Comparison of ENCODE assay signal across 8 cellular contexts in genomic region chr19:38374332-38375097, GRCh38. TPM values are rescaled to one million over a fixed set of nuclear protein-coding genes. Genes with fewer than 3 reads are reported as not detected.
A peak's percentile ranks its signal among the peaks of the same experiment; 100 is the strongest.
DNase-seq lines count a peak whose midpoint lies in the region; ATAC-seq and TF ChIP-seq lines count a peak whose summit lies in the region.

PSMD8 (plus strand) TSS chr19:38374571; CDS start chr19:38374602, 31 bp downstream.

- H3K27ac Mint-ChIP-seq in activated CD4-positive, alpha-beta T cell treated with anti-CD3 and anti-CD28 coated beads for 36 hours: peak within 1 kb of the TSS; percentile 98

- DNase-seq in BJ (ENCODE audit: low read depth) (peak; percentile 93), GM19238 (ENCODE audit: insufficient read length, low spot score) (peak; percentile 96), NCI-H524 (lab: John Stamatoyannopoulos, UW) (peak; percentile 100), choroid plexus epithelial cell (ENCODE audit: low read depth) (peak; percentile 99), kidney epithelial cell (ENCODE audit: low read depth) (peak; percentile 96)
- peak; percentile 99 for DNase-seq in activated CD4-positive, alpha-beta T cell treated with anti-CD3 and anti-CD28 coated beads for 36 hours
- peak; percentile 98 for DNase-seq in stimulated activated CD4-positive, alpha-beta T cell treated with anti-CD3 and anti-CD28 coated beads, Interleukin-15, amount 100 ng/mL, for 48 hours (ENCODE audit: low read depth in 2 of 2)

- H3K36me3 ChIP-seq in BJ (ENCODE audit: control insufficient read depth, insufficient read depth, low read length) (peaks cover 13% of the 10 kb centered on the region), kidney epithelial cell (ENCODE audit: control insufficient read depth, insufficient read depth, low read length) (peaks cover 4% of the 10 kb centered on the region)

- ATAC-seq in HG03442 (IDR thresholded peaks at IDR 0.05; ENCODE audit: unreplicated experiment): peak; percentile 93
- peak; percentile 99 for ATAC-seq in activated CD4-positive, alpha-beta T cell treated with anti-CD3 and anti-CD28 coated beads for 36 hours

- H3K4me3 Mint-ChIP-seq in activated CD4-positive, alpha-beta T cell treated with anti-CD3 and anti-CD28 coated beads for 36 hours: peak within 1 kb of the TSS; percentile 97

- H3K27me3 Mint-ChIP-seq in activated CD4-positive, alpha-beta T cell treated with anti-CD3 and anti-CD28 coated beads for 36 hours: peaks cover 5% of the 10 kb centered on the region

- CTCF ChIA-PET in BJ (lab: Yijun Ruan, JAX): interaction anchor here (0.9 to 1.7 kb wide), 11 partner anchors 13 to 556 kb away, joined by 3 to 9 read pairs (median 4); partner anchors contain the start of genes CATSPERG, FAM98C, GGN and MRPS12
- CTCF ChIA-PET in activated CD4-positive, alpha-beta T cell treated with anti-CD3 and anti-CD28 coated beads for 36 hours (lab: Charles Lee): interaction anchor here (0.5 to 1.8 kb wide), 20 partner anchors 10 to 1524 kb away, joined by 3 to 21 read pairs (median 5); partner anchors contain the start of genes CATSPERG, FAM98C, GGN and SPINT2

- peaks cover 26% of the 10 kb centered on the region for H3K4me1 Mint-ChIP-seq in activated CD4-positive, alpha-beta T cell treated with anti-CD3 and anti-CD28 coated beads for 36 hours

- no peaks in the 10 kb centered on the region for H3K9me3 Mint-ChIP-seq in activated CD4-positive, alpha-beta T cell treated with anti-CD3 and anti-CD28 coated beads for 36 hours (ENCODE audit: low read depth)

- H3K4me3 ChIP-seq in BJ (ENCODE audit: low read depth, low read length) (peak within 1 kb of the TSS; percentile 75), choroid plexus epithelial cell (ENCODE audit: low read depth, low read length) (peak within 1 kb of the TSS; percentile 91), kidney epithelial cell (ENCODE audit: low read depth, low read length) (peak within 1 kb of the TSS; percentile 94)

- intact Hi-C loops in activated CD4-positive, alpha-beta T cell treated with anti-CD3 and anti-CD28 coated beads for 36 hours (cut with DNase I, micrococcal nuclease): loop anchor here (1.0 to 2.0 kb wide), 15 partner anchors 12 to 525 kb away; partner anchors contain the start of genes EIF3K (in 2 of the 2), FAM98C (in 2 of the 2), GGN (in 2 of the 2) and SIPA1L3 (in 2 of the 2)

- H3K36me3 Mint-ChIP-seq in activated CD4-positive, alpha-beta T cell treated with anti-CD3 and anti-CD28 coated beads for 36 hours (ENCODE audit: low read depth): peaks cover 33% of the 10 kb centered on the region

- POLR2A ChIA-PET in BJ (lab: Charles Lee): interaction anchor here (0.6 to 1.0 kb wide), 5 partner anchors 11 to 128 kb away, joined by 3 to 8 read pairs (median 3); partner anchors contain the start of gene GGN
- POLR2A ChIA-PET in activated CD4-positive, alpha-beta T cell treated with anti-CD3 and anti-CD28 coated beads for 36 hours (lab: Charles Lee): interaction anchor here (0.5 to 1.7 kb wide), 11 partner anchors 9 to 725 kb away, joined by 3 to 26 read pairs (median 4); partner anchors contain the start of genes CATSPERG, FAM98C, GGN and SPRED3

- TF ChIP-seq CTCF in BJ (IDR thresholded peaks at IDR 0.05; ENCODE audit: insufficient read depth, low read depth, low read length) (peak; percentile 37), choroid plexus epithelial cell (conservative IDR thresholded peaks at IDR 0.05; ENCODE audit: low read depth, low read length) (no peak), kidney epithelial cell (IDR thresholded peaks at IDR 0.05; ENCODE audit: insufficient read depth, low read length, poor library complexity, severe bottlenecking) (peak; percentile 17)

- H3K27me3 ChIP-seq in BJ (ENCODE audit: control insufficient read depth, insufficient read depth, low read length): 0 out of 2 replicates have a peak, but pooled peaks cover 1% of the 10 kb centered on the region
- H3K27me3 ChIP-seq in kidney epithelial cell (ENCODE audit: control insufficient read depth, insufficient read depth, low read length): no peaks in the 10 kb centered on the region

RNA-seq across cellular contexts. Expression of gene PSMD8, which starts in this region (rescaled TPM):
- 583 and 662 TPM in 2 replicates for polyA plus RNA-seq in BJ (2011; rRNA removed)
- polyA minus RNA-seq in BJ (2011; rRNA and poly(A)+ RNA removed): 169 and 320 TPM in 2 replicates
- total RNA-seq in activated CD4-positive, alpha-beta T cell treated with anti-CD3 and anti-CD28 coated beads for 36 hours: 100 to 1,000 TPM; 219 to 275 TPM
- total RNA-seq in kidney epithelial cell: 316 and 367 TPM in 2 replicates

Comparison
In these comparisons a context has a peak if more than half of its experiments do, and no peak if none do; other contexts are left out.
1. Peak in every context shown above with its lines: DNase-seq, ATAC-seq and H3K4me3 ChIP-seq.